Comparison of ENCODE assay signal across 37 cellular contexts in the genomic region with DNA sequence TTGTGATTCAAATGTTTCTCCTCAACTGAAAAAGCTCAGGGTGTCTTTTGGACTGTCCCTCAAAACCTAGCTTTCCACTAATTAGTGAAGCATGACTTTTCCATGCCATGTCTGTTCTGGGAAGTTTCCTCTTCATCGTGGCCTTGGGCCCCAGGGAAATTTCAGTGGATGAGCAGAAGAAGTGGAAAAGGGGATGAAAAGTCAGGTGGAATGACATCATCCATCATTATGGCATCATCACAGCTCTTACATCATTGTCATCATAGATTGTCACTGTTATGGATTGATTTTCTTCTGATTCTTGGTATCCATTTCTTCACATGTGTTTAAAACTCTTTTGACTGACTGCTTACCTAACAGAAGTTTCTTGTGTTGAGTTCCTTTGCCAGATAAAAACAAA.
"Had no signal": no experiment of that assay in that cellular context is flagged by ENCODE, and none has a peak within 500 bp of the region (broad histone marks: within the 10 kb centered on the region; RNA-seq: fewer than 3 reads in every experiment).

No MANE protein-coding gene starts in this region.

- ATAC-seq: activated CD8-positive, alpha-beta T cell treated with anti-CD3 and anti-CD28 coated beads for 36 hours; activated naive CD4-positive, alpha-beta T cell treated with anti-CD3 and anti-CD28 coated beads, Interleukin-2, amount 50 U/mL, for 72 hours; activated T-cell treated with anti-CD3 and anti-CD28 coated beads, Interleukin-2, amount 50 U/mL, for 4 hours; activated T-cell treated with anti-CD3 and anti-CD28 coated beads, Interleukin-2, amount 50 U/mL, for 72 hours; activated T-helper 17 cell treated with anti-CD3 and anti-CD28 coated beads, Interleukin-2, amount 50 U/mL, for 72 hours; body of pancreas had no signal

- H3K36me3 ChIP-seq: adrenal gland, brain microvascular endothelial cell, breast epithelium had no signal

- H3K4me1 ChIP-seq: adrenal gland, body of pancreas, breast epithelium had no signal

- H3K4me1 Mint-ChIP-seq: activated B cell treated with CpG ODN at 0.5 μM for 24 hours; activated CD4-positive, alpha-beta T cell treated with anti-CD3 and anti-CD28 coated beads, Interleukin-2, amount 10 ng/mL, durations not matched to agents 24 days and 14 days; activated naive CD8-positive, alpha-beta T cell treated with anti-CD3 and anti-CD28 coated beads for 36 hours; activated T-helper 17 cell treated with anti-CD3 and anti-CD28 coated beads, Interleukin-2, amount 50 U/mL, for 72 hours had no signal

- H3K36me3 Mint-ChIP-seq: activated CD4-positive, alpha-beta memory T cell treated with anti-CD3 and anti-CD28 coated beads for 36 hours; activated naive CD4-positive, alpha-beta T cell treated with anti-CD3 and anti-CD28 coated beads, Interleukin-2, amount 50 U/mL, for 72 hours had no signal

- H3K4me3 Mint-ChIP-seq: activated B cell treated with CpG ODN at 0.5 μM for 24 hours; activated CD4-positive, alpha-beta memory T cell treated with anti-CD3 and anti-CD28 coated beads for 36 hours; activated CD4-positive, alpha-beta T cell treated with anti-CD3 and anti-CD28 coated beads, Interleukin-2, amount 10 ng/mL, durations not matched to agents 24 days and 14 days; activated CD8-positive, alpha-beta T cell treated with anti-CD3 and anti-CD28 coated beads for 36 hours; activated naive CD4-positive, alpha-beta T cell treated with anti-CD3 and anti-CD28 coated beads for 36 hours; activated naive CD8-positive, alpha-beta T cell treated with anti-CD3 and anti-CD28 coated beads for 36 hours; activated T-cell treated with anti-CD3 and anti-CD28 coated beads, Interleukin-2, amount 50 U/mL, for 4 hours; activated T-cell treated with anti-CD3 and anti-CD28 coated beads, Interleukin-2, amount 50 U/mL, for 72 hours; activated T-helper 1 cell treated with anti-CD3 and anti-CD28 coated beads, Interleukin-12 subunit alpha, Interleukin-12 subunit beta, Interleukin-2, Interleukin-4 antibody, amounts not matched to agents 30 ng/mL and 10 ng/mL and 1 ng/mL, durations not matched to agents 14 hours and 24 hours and 36 hours; activated T-helper 17 cell treated with anti-CD3 and anti-CD28 coated beads, Interleukin-2, amount 50 U/mL, for 72 hours; T-helper 1 cell treated with Interleukin-12 subunit alpha and Interleukin-12 subunit beta and Interleukin-4 antibody, amounts not matched to agents 30 μg/mL and 1 μg/mL, for 36 hours; T-helper 2 cell treated with Interferon-gamma antibody and Interleukin-4, amounts not matched to agents 5 μg/mL and 100 μg/mL, for 36 hours had no signal

- H3K9me3 Mint-ChIP-seq: activated B cell treated with CpG ODN at 0.5 μM for 24 hours; activated CD4-positive, alpha-beta memory T cell treated with anti-CD3 and anti-CD28 coated beads for 36 hours; activated CD4-positive, alpha-beta T cell treated with anti-CD3 and anti-CD28 coated beads, Interleukin-2, amount 10 ng/mL, durations not matched to agents 24 days and 14 days; activated CD8-positive, alpha-beta T cell treated with anti-CD3 and anti-CD28 coated beads for 36 hours; activated naive CD4-positive, alpha-beta T cell treated with anti-CD3 and anti-CD28 coated beads for 36 hours; activated naive CD4-positive, alpha-beta T cell treated with anti-CD3 and anti-CD28 coated beads, Interleukin-2, amount 50 U/mL, for 72 hours; activated naive CD8-positive, alpha-beta T cell treated with anti-CD3 and anti-CD28 coated beads for 36 hours; activated T-cell treated with anti-CD3 and anti-CD28 coated beads, Interleukin-2, amount 50 U/mL, for 4 hours; activated T-cell treated with anti-CD3 and anti-CD28 coated beads, Interleukin-2, amount 50 U/mL, for 72 hours; activated T-helper 1 cell treated with anti-CD3 and anti-CD28 coated beads, Interleukin-12 subunit alpha, Interleukin-12 subunit beta, Interleukin-2, Interleukin-4 antibody, amounts not matched to agents 30 ng/mL and 10 ng/mL and 1 ng/mL, durations not matched to agents 14 hours and 24 hours and 36 hours; activated T-helper 17 cell treated with anti-CD3 and anti-CD28 coated beads, Interleukin-2, amount 50 U/mL, for 72 hours; T-helper 1 cell treated with Interleukin-12 subunit alpha and Interleukin-12 subunit beta and Interleukin-4 antibody, amounts not matched to agents 30 μg/mL and 1 μg/mL, for 36 hours; T-helper 2 cell treated with Interferon-gamma antibody and Interleukin-4, amounts not matched to agents 5 μg/mL and 100 μg/mL, for 36 hours had no signal

- H3K27me3 ChIP-seq: adrenal gland, body of pancreas, brain microvascular endothelial cell, breast epithelium had no signal

- H3K9me3 ChIP-seq: adrenal gland, body of pancreas, breast epithelium had no signal

- H3K27ac Mint-ChIP-seq: activated B cell treated with CpG ODN at 0.5 μM for 24 hours; activated CD4-positive, alpha-beta memory T cell treated with anti-CD3 and anti-CD28 coated beads for 36 hours; activated CD4-positive, alpha-beta T cell treated with anti-CD3 and anti-CD28 coated beads, Interleukin-2, amount 10 ng/mL, durations not matched to agents 24 days and 14 days; activated CD8-positive, alpha-beta T cell treated with anti-CD3 and anti-CD28 coated beads for 36 hours; activated naive CD4-positive, alpha-beta T cell treated with anti-CD3 and anti-CD28 coated beads for 36 hours; activated naive CD4-positive, alpha-beta T cell treated with anti-CD3 and anti-CD28 coated beads, Interleukin-2, amount 50 U/mL, for 72 hours; activated naive CD8-positive, alpha-beta T cell treated with anti-CD3 and anti-CD28 coated beads for 36 hours; activated T-cell treated with anti-CD3 and anti-CD28 coated beads, Interleukin-2, amount 50 U/mL, for 72 hours; activated T-helper 1 cell treated with anti-CD3 and anti-CD28 coated beads, Interleukin-12 subunit alpha, Interleukin-12 subunit beta, Interleukin-2, Interleukin-4 antibody, amounts not matched to agents 30 ng/mL and 10 ng/mL and 1 ng/mL, durations not matched to agents 14 hours and 24 hours and 36 hours; activated T-helper 17 cell treated with anti-CD3 and anti-CD28 coated beads, Interleukin-2, amount 50 U/mL, for 72 hours; T-helper 1 cell treated with Interleukin-12 subunit alpha and Interleukin-12 subunit beta and Interleukin-4 antibody, amounts not matched to agents 30 μg/mL and 1 μg/mL, for 36 hours; T-helper 2 cell treated with Interferon-gamma antibody and Interleukin-4, amounts not matched to agents 5 μg/mL and 100 μg/mL, for 36 hours had no signal

- H3K27ac ChIP-seq: adrenal gland, body of pancreas, brain microvascular endothelial cell, breast epithelium, VCaP had no signal

- DNase-seq: activated B cell treated with CpG ODN at 0.5 μM for 24 hours; activated CD4-positive, alpha-beta memory T cell treated with anti-CD3 and anti-CD28 coated beads for 36 hours; activated CD4-positive, alpha-beta T cell treated with anti-CD3 and anti-CD28 coated beads for 4 hours; activated CD4-positive, alpha-beta T cell treated with anti-CD3 and anti-CD28 coated beads, Interleukin-2, amount 10 ng/mL, durations not matched to agents 24 days and 14 days; activated CD4-positive, alpha-beta T cell treated with anti-CD3 and anti-CD28 coated beads, Interleukin-2, amount 50 U/mL, for 1 hour; activated CD4-positive, alpha-beta T cell treated with anti-CD3 and anti-CD28 coated beads, Interleukin-2, amount 50 U/mL, for 4 hours; activated CD4-positive, CD25-positive, alpha-beta regulatory T cell treated with anti-CD3 and anti-CD28 coated beads, Interleukin-2, amount 50 U/mL, for 72 hours; activated CD8-positive, alpha-beta memory T cell treated with anti-CD3 and anti-CD28 coated beads, Interleukin-2, amount 50 U/mL, for 4 hours; activated CD8-positive, alpha-beta T cell treated with anti-CD3 and anti-CD28 coated beads for 36 hours; activated effector memory CD4-positive, alpha-beta T cell treated with anti-CD3 and anti-CD28 coated beads, Interleukin-2, amount 50 U/mL, for 16 hours; activated gamma-delta T cell treated with Interleukin-2 at 50 U/mL for 16 hours; activated naive CD4-positive, alpha-beta T cell; activated naive CD4-positive, alpha-beta T cell treated with anti-CD3 and anti-CD28 coated beads for 36 hours; activated naive CD4-positive, alpha-beta T cell treated with anti-CD3 and anti-CD28 coated beads, Interleukin-2, amount 50 U/mL, for 16 hours; activated naive CD8-positive, alpha-beta T cell treated with anti-CD3 and anti-CD28 coated beads for 36 hours; activated T-cell treated with anti-CD3 and anti-CD28 coated beads for 4 hours; activated T-cell treated with anti-CD3 and anti-CD28 coated beads, Interleukin-2, amount 50 U/mL, for 1 hour; activated T-cell treated with anti-CD3 and anti-CD28 coated beads, Interleukin-2, amount 50 U/mL, for 4 hours; activated T-cell treated with anti-CD3 and anti-CD28 coated beads, Interleukin-2, amount 50 U/mL, for 72 hours; adrenal gland; amniotic stem cell; aorta; body of pancreas; brain microvascular endothelial cell; central memory CD4-positive, alpha-beta T cell; T-helper 1 cell; T-helper 2 cell; T-helper 9 cell had no signal

- FAIRE-seq: astrocyte, TTC549 had no signal

- H3K27me3 Mint-ChIP-seq: activated B cell treated with CpG ODN at 0.5 μM for 24 hours; activated CD4-positive, alpha-beta memory T cell treated with anti-CD3 and anti-CD28 coated beads for 36 hours; activated CD4-positive, alpha-beta T cell treated with anti-CD3 and anti-CD28 coated beads, Interleukin-2, amount 10 ng/mL, durations not matched to agents 24 days and 14 days; activated CD8-positive, alpha-beta T cell treated with anti-CD3 and anti-CD28 coated beads for 36 hours; activated naive CD8-positive, alpha-beta T cell treated with anti-CD3 and anti-CD28 coated beads for 36 hours; activated T-helper 17 cell treated with anti-CD3 and anti-CD28 coated beads, Interleukin-2, amount 50 U/mL, for 72 hours had no signal

- H3K4me3 ChIP-seq: adrenal gland, body of pancreas, breast epithelium had no signal
